13 cellular contexts compared by ENCODE assay signal in genomic region chr22:42908082-42908746, GRCh38. TPM values are rescaled to one million over a fixed set of nuclear protein-coding genes. Genes with fewer than 3 reads are reported as not detected.
DNase-seq lines count a peak whose midpoint lies in the region; ATAC-seq and TF ChIP-seq lines count a peak whose summit lies in the region.
"Had no signal": no experiment of that assay in that cellular context is flagged by ENCODE, and none has a peak within 500 bp of the region (broad histone marks: within the 10 kb centered on the region; RNA-seq: fewer than 3 reads in every experiment).

No MANE protein-coding gene starts in this region.

- no peak overlapping the region for H3K4me3 Mint-ChIP-seq in MCF 10A (ENCODE audit: unreplicated experiment)
- H3K4me3 Mint-ChIP-seq: activated naive CD8-positive, alpha-beta T cell treated with anti-CD3 and anti-CD28 coated beads, Interleukin-2, amount 50 U/mL, for 24 hours had no signal

- H3K4me3 ChIP-seq in mammary epithelial cell (replicated peaks in 1 of 3; ENCODE audit: insufficient read depth in 1 of 3, low read depth in 2 of 3, low read length in 3 of 3) (no peak overlapping the region), osteoblast (ENCODE audit: insufficient read depth, low read length) (no peak overlapping the region), upper lobe of right lung (no peak overlapping the region)
- H3K4me3 ChIP-seq: testis had no signal

- H3K4me2 ChIP-seq in mammary epithelial cell (ENCODE audit: insufficient read depth, low read depth, low read length) (no peak overlapping the region), osteoblast (ENCODE audit: insufficient read depth, low read length) (no peak overlapping the region)

- dilution Hi-C loops in mammary epithelial cell (cut with HindIII; ENCODE audit: low sequenced_read_pairs), result loop anchor here (5.0 kb wide), 2 partner anchors 36 to 44 kb away; no protein-coding TSS in a partner anchor

- H3K36me3 ChIP-seq in mammary epithelial cell (ENCODE audit: insufficient read depth, low read length) (no peaks in the 10 kb centered on the region), osteoblast (ENCODE audit: insufficient read depth, low read length) (peaks cover 29% of the 10 kb centered on the region), upper lobe of right lung (peaks cover 8% of the 10 kb centered on the region)

- peaks cover 30% of the 10 kb centered on the region for H3K4me1 ChIP-seq in mammary epithelial cell (ENCODE audit: insufficient read depth, low read length)
- H3K4me1 ChIP-seq in foreskin keratinocyte, result peaks cover 7% of the 10 kb centered on the region
- H3K4me1 ChIP-seq in osteoblast (ENCODE audit: insufficient read depth, low read length), result no peaks in the 10 kb centered on the region
- peaks cover 43% of the 10 kb centered on the region for H3K4me1 ChIP-seq in upper lobe of right lung

- H3K9me3 ChIP-seq in mammary epithelial cell (replicated peaks; ENCODE audit: insufficient read depth, low read length) (no peaks in the 10 kb centered on the region), osteoblast (ENCODE audit: low read depth, low read length) (no peaks in the 10 kb centered on the region), upper lobe of right lung (no peaks in the 10 kb centered on the region)
- H3K9me3 ChIP-seq: testis had no signal

- H4K20me1 ChIP-seq in mammary epithelial cell (ENCODE audit: insufficient read depth, low read length) (no peaks in the 10 kb centered on the region), osteoblast (ENCODE audit: insufficient read depth, low read length) (peaks cover 75% of the 10 kb centered on the region)

- no TSS peak for BruUV-seq in MCF 10A (replicated peaks; lab: Mats Ljungman, UMichigan)
- no TSS peak for BruUV-seq in mammary epithelial cell (replicated peaks; lab: Mats Ljungman, UMichigan)

- peak; percentile 10 for ATAC-seq in foreskin keratinocyte
- no peak for ATAC-seq in upper lobe of right lung
- ATAC-seq in HG02981 (IDR thresholded peaks at IDR 0.05; ENCODE audit: unreplicated experiment), result no peak
- no peak for ATAC-seq in HG03354 (IDR thresholded peaks at IDR 0.05; ENCODE audit: poor library complexity, severe bottlenecking, unreplicated experiment)
- ATAC-seq: activated naive CD8-positive, alpha-beta T cell treated with anti-CD3 and anti-CD28 coated beads, Interleukin-2, amount 50 U/mL, for 24 hours; SK-N-SH treated with all-trans-retinoic acid at 6 μM for 48 hours had no signal

- H3K79me2 ChIP-seq in mammary epithelial cell (ENCODE audit: insufficient read depth, low read length), result peaks cover 65% of the 10 kb centered on the region
- H3K79me2 ChIP-seq in osteoblast (ENCODE audit: insufficient read depth, low read length), result peaks cover 66% of the 10 kb centered on the region

- in situ Hi-C loops in mammary epithelial cell (cut with MboI; ENCODE audit: low sequenced_read_pairs in 2 of 2), result no loop called here

- intact Hi-C loops in MCF 10A (cut with micrococcal nuclease), result no loop called here
- intact Hi-C loops in mammary epithelial cell (cut with micrococcal nuclease), result loop anchor here (5.0 kb wide), 1 partner anchor 49 kb away; no protein-coding TSS in a partner anchor
- intact Hi-C loops in upper lobe of right lung (cut with DNase I), result no loop called here

- peak overlapping the region; percentile 58 for H3K27ac Mint-ChIP-seq in MCF 10A (ENCODE audit: low read depth, unreplicated experiment)
- H3K27ac Mint-ChIP-seq: activated naive CD8-positive, alpha-beta T cell treated with anti-CD3 and anti-CD28 coated beads, Interleukin-2, amount 50 U/mL, for 24 hours had no signal

- H3K36me3 Mint-ChIP-seq in MCF 10A (ENCODE audit: insufficient read depth, unreplicated experiment), result peaks cover 15% of the 10 kb centered on the region

- no peak overlapping the region for H3K27ac ChIP-seq in mammary epithelial cell (ENCODE audit: insufficient read depth, low read depth, low read length)
- no peak overlapping the region for H3K27ac ChIP-seq in foreskin keratinocyte
- H3K27ac ChIP-seq in osteoblast (ENCODE audit: low read depth, low read length), result no peak overlapping the region
- H3K27ac ChIP-seq in upper lobe of right lung, result peak overlapping the region; percentile 19
- H3K27ac ChIP-seq: testis had no signal

- no peak overlapping the region for H2AFZ ChIP-seq in mammary epithelial cell (ENCODE audit: low read depth, low read length)
- H2AFZ ChIP-seq in osteoblast (ENCODE audit: low read length), result no peak overlapping the region

- no peaks in the 10 kb centered on the region for H3K27me3 Mint-ChIP-seq in MCF 10A (ENCODE audit: insufficient read depth, unreplicated experiment)
- H3K27me3 Mint-ChIP-seq: activated naive CD8-positive, alpha-beta T cell treated with anti-CD3 and anti-CD28 coated beads, Interleukin-2, amount 50 U/mL, for 24 hours had no signal

- no peak overlapping the region for H3K9ac ChIP-seq in mammary epithelial cell (ENCODE audit: insufficient read depth, low read length)

- peaks cover 46% of the 10 kb centered on the region for H3K4me1 Mint-ChIP-seq in MCF 10A (ENCODE audit: insufficient read depth, unreplicated experiment)

- DNase-seq in MCF 10A (ENCODE audit: unreplicated experiment), result no peak
- DNase-seq in mammary epithelial cell, result no peak
- no peak for DNase-seq in foreskin keratinocyte
- DNase-seq in osteoblast (ENCODE audit: insufficient read length, low spot score, missing footprints), result peak; percentile 68
- DNase-seq in upper lobe of right lung, result no peak
- no peak for DNase-seq in NCI-H1092 treated with DMSO at 0.1 percent for 48 hours (lab: John Stamatoyannopoulos, UW)
- DNase-seq: activated naive CD8-positive, alpha-beta T cell treated with anti-CD3 and anti-CD28 coated beads, Interleukin-2, amount 50 U/mL, for 24 hours; Calu3; dermis blood vessel endothelial cell; testis had no signal

- H3K9me3 Mint-ChIP-seq in MCF 10A (ENCODE audit: unreplicated experiment), result no peaks in the 10 kb centered on the region
- H3K9me3 Mint-ChIP-seq: activated naive CD8-positive, alpha-beta T cell treated with anti-CD3 and anti-CD28 coated beads, Interleukin-2, amount 50 U/mL, for 24 hours had no signal

- WGBS in mammary epithelial cell (ENCODE audit: low coverage, missing lambda C conversion rate), result 21% methylated on average over 5 of the region's 10 CpGs

- POLR2A ChIA-PET in MCF 10A (lab: Yijun Ruan, JAX), result interaction anchor here (0.6 to 5.4 kb wide), 3 partner anchors 11 to 30 kb away, joined by 3 to 25 read pairs (median 4); no protein-coding TSS in a partner anchor

- CTCF ChIA-PET in MCF 10A (lab: Yijun Ruan, JAX) (interaction anchor here (0.6 to 5.3 kb wide), 4 partner anchors 11 to 84 kb away, joined by 4 to 26 read pairs (median 6); no protein-coding TSS in a partner anchor), mammary epithelial cell (lab: Charles Lee; ENCODE audit: low non-redundant PET) (interaction anchor here (0.7 kb wide), 3 partner anchors 10 to 66 kb away, joined by 3 to 5 read pairs (median 4); no protein-coding TSS in a partner anchor)

- no peak for TF ChIP-seq CTCF in MCF 10A (IDR thresholded peaks at IDR 0.05; ENCODE audit: unreplicated experiment)
- no peak for TF ChIP-seq CTCF in mammary epithelial cell (conservative IDR thresholded peaks at IDR 0.05 in 1 of 2, IDR thresholded peaks at IDR 0.05 in 1 of 2; ENCODE audit: extremely low read depth in 1 of 2, insufficient read depth in 1 of 2, low read depth in 1 of 2, low read length in 2 of 2)
- no peak for TF ChIP-seq CTCF in foreskin keratinocyte (conservative IDR thresholded peaks at IDR 0.05)
- no peak for TF ChIP-seq CTCF in osteoblast (IDR thresholded peaks at IDR 0.05; ENCODE audit: extremely low read depth, low read depth, low read length)
- no peak for TF ChIP-seq CTCF in upper lobe of right lung (IDR thresholded peaks at IDR 0.05)

- no peaks in the 10 kb centered on the region for H3K27me3 ChIP-seq in mammary epithelial cell (ENCODE audit: insufficient read depth, low read length)
- no peaks in the 10 kb centered on the region for H3K27me3 ChIP-seq in foreskin keratinocyte
- no peaks in the 10 kb centered on the region for H3K27me3 ChIP-seq in osteoblast (ENCODE audit: insufficient read depth, low read length)
- H3K27me3 ChIP-seq in upper lobe of right lung, result no peaks in the 10 kb centered on the region
- H3K27me3 ChIP-seq: testis had no signal

RNA-seq across cellular contexts. Expression of gene ARFGAP3, which starts 51.1 kb away (rescaled TPM):
- total RNA-seq in MCF 10A (2022) (67.1 and 82.9 TPM in 2 replicates), mammary epithelial cell (10 to 100 TPM; 46.5 to 60.8 TPM), foreskin keratinocyte (31.8 and 39.9 TPM in 2 replicates), osteoblast (90.5 and 91.6 TPM in 2 replicates), upper lobe of right lung (53.7 TPM)
- polyA plus RNA-seq in mammary epithelial cell (24.9 TPM), foreskin keratinocyte (15.0 and 19.1 TPM in 2 replicates)
- polyA minus RNA-seq in mammary epithelial cell, result 10.3 TPM
